In genomic region chr11:45110562-45110961, GRCh38 we compare ENCODE assay signal across 8 cellular contexts. TPM values are rescaled to one million over a fixed set of nuclear protein-coding genes. Genes with fewer than 3 reads are reported as not detected.
DNase-seq lines count a peak whose midpoint lies in the region; ATAC-seq, FAIRE-seq and TF ChIP-seq lines count a peak whose summit lies in the region.

No MANE protein-coding gene starts in this region.

- no peaks in the 10 kb centered on the region for H3K4me1 ChIP-seq in GM12878 (ENCODE audit: control insufficient read depth, insufficient read depth, low read length)

- FAIRE-seq in GM12878 (lab: Jason Lieb, UNC) = peak; percentile 81

- POLR2A ChIA-PET in HEK293T (lab: Yijun Ruan, JAX) (interaction anchor here (0.6 kb wide), 1 partner anchor 69 kb away, joined by 3 read pairs; no protein-coding TSS in a partner anchor), GM12878 (lab: Charles Lee) (no interaction called here)

- intact Hi-C loops in GM12878 (cut with micrococcal nuclease; ENCODE audit: unreplicated experiment) = loop anchor here (1.0 to 10.0 kb wide), 3 partner anchors 183 to 664 kb away; no protein-coding TSS in a partner anchor

- WGBS in GM12878 (ENCODE audit: insufficient coverage, insufficient replicate concordance, low lambda C conversion rate, missing lambda C conversion rate) = 5% methylated on average over 10 of the region's 10 CpGs

- no peaks in the 10 kb centered on the region for H3K36me3 ChIP-seq in GM12878 (ENCODE audit: control insufficient read depth in 2 of 2, insufficient read depth in 2 of 2, low read length in 1 of 2)

- no peak overlapping the region for H2AFZ ChIP-seq in GM12878 (ENCODE audit: control insufficient read depth, low read depth, low read length)

- H3K79me2 ChIP-seq in GM12878 (ENCODE audit: control insufficient read depth, insufficient read depth, low read length) = no peaks in the 10 kb centered on the region

- 0 out of 2 replicates have a peak, but pooled peaks cover 2% of the 10 kb centered on the region for H4K20me1 ChIP-seq in GM12878 (ENCODE audit: control insufficient read depth, insufficient read depth)

- CTCF ChIA-PET in HEK293T (lab: Yijun Ruan, JAX) (interaction anchor here (0.6 to 2.3 kb wide), 18 partner anchors 22 to 1040 kb away, joined by 3 to 15 read pairs (median 4); partner anchors contain the start of gene SYT13), GM12878 (lab: Yijun Ruan, JAX) (interaction anchor here (0.7 to 17.9 kb wide), 23 partner anchors 8 to 661 kb away, joined by 3 to 571 read pairs (median 4); no protein-coding TSS in a partner anchor)

- BruUV-seq in GM12878 (replicated peaks; lab: Mats Ljungman, UMichigan) = no TSS peak

- TF ChIP-seq POLR2A in GM12878 (IDR thresholded peaks at IDR 0.05; ENCODE audit: low read depth, low read length) = no peak

- H3K27ac ChIP-seq in GM12878 (ENCODE audit: control insufficient read depth, insufficient read depth) = no peak overlapping the region

- H3K9ac ChIP-seq in GM12878 (ENCODE audit: control insufficient read depth, insufficient read depth, low read length) = no peak overlapping the region

- ATAC-seq in GM12878 (peak; percentile 78), HG02884 (IDR thresholded peaks at IDR 0.05; ENCODE audit: unreplicated experiment) (no peak)

- SMC1A ChIA-PET in GM12878 (lab: Charles Lee; ENCODE audit: uncharacterized antibody, unreplicated experiment) = interaction anchor here (0.7 to 2.4 kb wide), 8 partner anchors 173 to 231 kb away, joined by 3 to 20 read pairs (median 4); no protein-coding TSS in a partner anchor

- DNase-seq in NCI-H2081 (lab: John Stamatoyannopoulos, UW) (peak; percentile 73 to 80), NCI-H2081 treated with DMSO at 0.1 percent for 48 hours (lab: John Stamatoyannopoulos, UW) (no peak), HEK293T (ENCODE audit: extremely low spot score) (peak; percentile 69), NCI-H82 treated with DMSO at 0.1 percent for 48 hours (lab: John Stamatoyannopoulos, UW; ENCODE audit: unreplicated experiment) (peak; percentile 20), GM12878 (ENCODE audit: low read depth, low spot score) (no peak), iPS-NIHi11 (ENCODE audit: low spot score) (peak; percentile 80), smooth muscle cell of the brain vasculature (ENCODE audit: low read depth, low spot score) (peak; percentile 31)

- H3K4me2 ChIP-seq in GM12878 (ENCODE audit: control insufficient read depth, insufficient read depth) = no peak overlapping the region

- H3K27me3 ChIP-seq in GM12878 (replicated peaks in 1 of 2; ENCODE audit: control insufficient read depth in 2 of 2, insufficient read depth in 2 of 2, low read length in 1 of 2) = no peaks in the 10 kb centered on the region; a peak in 1 of 4 replicates

- no peaks in the 10 kb centered on the region for H3K9me3 ChIP-seq in GM12878 (replicated peaks; ENCODE audit: control insufficient read depth, insufficient read depth, low read length)

- RAD21 ChIA-PET in GM12878 (lab: Charles Lee; ENCODE audit: unreplicated experiment) = interaction anchor here (0.9 to 1.3 kb wide), 5 partner anchors 10 to 222 kb away, joined by 3 to 5 read pairs (median 3); no protein-coding TSS in a partner anchor

- H3K4me3 ChIP-seq in GM12878 = no peak overlapping the region

- peak; percentile 54 to 76 (median 60) for TF ChIP-seq CTCF in GM12878 (IDR thresholded peaks at IDR 0.05 in 2 of 3, conservative IDR thresholded peaks at IDR 0.05 in 1 of 3; ENCODE audit: control insufficient read depth in 2 of 3, extremely low read depth in 1 of 3, insufficient read depth in 1 of 3, low read depth in 3 of 3, low read length in 3 of 3)

- TF ChIP-seq EP300 in GM12878 (IDR thresholded peaks at IDR 0.05; ENCODE audit: borderline replicate concordance in 1 of 2, control insufficient read depth in 1 of 2, low read depth in 2 of 2, low read length in 2 of 2) = no peak

- in situ Hi-C loops in GM12878 (cut with MboI) = no loop called here

- TF ChIP-seq RAD21 in GM12878 (IDR thresholded peaks at IDR 0.05; ENCODE audit: insufficient read depth, low read depth, low read length) = peak; percentile 85

TF ChIP-seq in HEK293T, 16 proteins besides CTCF, POLR2A, EP300 and RAD21:
- TF ChIP-seq BHLHE40 (IDR thresholded peaks at IDR 0.05; ENCODE audit: borderline replicate concordance) (no peak), CTBP1 (IDR thresholded peaks at IDR 0.05; ENCODE audit: borderline replicate concordance) (no peak), HDGF (IDR thresholded peaks at IDR 0.05; ENCODE audit: borderline replicate concordance) (no peak), L3MBTL2 (conservative IDR thresholded peaks at IDR 0.05) (no peak)

TF ChIP-seq in GM12878, 131 proteins besides CTCF, POLR2A, EP300 and RAD21:
- peak; percentile 89 for TF ChIP-seq SMC3 (IDR thresholded peaks at IDR 0.05; ENCODE audit: borderline replicate concordance, low read length)
- TF ChIP-seq YY1 (IDR thresholded peaks at IDR 0.05; ENCODE audit: low read depth, low read length) = peak; percentile 50; the same call in 1 of the 2 replicates
- TF ChIP-seq ASH2L (IDR thresholded peaks at IDR 0.05; ENCODE audit: borderline replicate concordance, low read depth) = no peak
- peak; percentile 13; the same call in 1 of the 2 replicates for TF ChIP-seq ZNF384 (IDR thresholded peaks at IDR 0.05; ENCODE audit: borderline replicate concordance, low read depth, low read length)
TF ChIP-seq in GM12878: peak in this region for 3.

RNA-seq across cellular contexts. Expression of gene PRDM11, which starts 35.9 kb away (rescaled TPM):
- total RNA-seq in GM12878 (2013; cell fraction: nucleolus; rRNA removed) = 3.3 and 3.6 TPM in 2 replicates
- total RNA-seq in GM12878 (2014; rRNA removed) (0.76 and 1.0 TPM in 2 replicates), GM12878 (2014; rRNA removed; fragmentation: Illumina TruSeq; extraction: Trizol) (0.54 and 0.97 TPM in 2 replicates), GM12878 (2021) (1.9 and 2.4 TPM in 2 replicates)
- 0.24 TPM for polyA plus RNA-seq in GM12878 (2011; ENCODE audit: low read depth)
- polyA plus RNA-seq in GM12878 (2011; rRNA removed) (0.53 and 0.56 TPM in 2 replicates), GM12878 (2014; fragmentation: Illumina TruSeq; extraction: Trizol) (0.21 and 0.65 TPM in 2 replicates), GM12878 (2014; fragmentation: Nextera tagmentation; extraction: Ambion mirVana) (under 1 TPM; 0.05 to 0.07 TPM), GM12878 (2014; rRNA removed) (0.55 and 1.1 TPM in 2 replicates), GM12878 (2016; fragmentation: Nextera tagmentation; extraction: Ambion mirVana) (under 1 TPM; 0.03 to 0.09 TPM)
- polyA plus RNA-seq in GM12878 (2011; cell fraction: cytosol; rRNA removed) = 0.70 and 1.3 TPM in 2 replicates
- 2.2 and 2.4 TPM in 2 replicates for polyA plus RNA-seq in GM12878 (2011; cell fraction: nucleus; rRNA removed)
- polyA plus RNA-seq in GM12878 (2012) = 0.66 and 0.73 TPM in 2 replicates
- polyA minus RNA-seq in GM12878 (2011; rRNA and poly(A)+ RNA removed) = 1.2 and 1.9 TPM in 2 replicates
- 0.31 and 0.40 TPM in 2 replicates for polyA minus RNA-seq in GM12878 (2011; cell fraction: cytosol; rRNA and poly(A)+ RNA removed)
- 1.1 and 2.3 TPM in 2 replicates for polyA minus RNA-seq in GM12878 (2011; cell fraction: nucleus; rRNA and poly(A)+ RNA removed)

Comparison
In these comparisons a context has a peak if more than half of its experiments do, and no peak if none do; other contexts are left out.
1. DNase-seq: peak in NCI-H2081 (2 of 2), HEK293T (single experiment), NCI-H82 treated with DMSO at 0.1 percent for 48 hours (single experiment), iPS-NIHi11 (single experiment) and smooth muscle cell of the brain vasculature (single experiment); none in NCI-H2081 treated with DMSO at 0.1 percent for 48 hours (single experiment) and GM12878 (single experiment).